In genomic region chr9:110648698-110649097, GRCh38 we compare ENCODE assay signal across 23 cellular contexts. TPM values are rescaled to one million over a fixed set of nuclear protein-coding genes. Genes with fewer than 3 reads are reported as not detected.
"Had no signal": no experiment of that assay in that cellular context is flagged by ENCODE, and none has a peak within 500 bp of the region (broad histone marks: within the 10 kb centered on the region; RNA-seq: fewer than 3 reads in every experiment).

No MANE protein-coding gene starts in this region.

- H3K36me3 ChIP-seq: ascending aorta, brain microvascular endothelial cell, thyroid gland, upper lobe of right lung had no signal

- H3K4me2 ChIP-seq: hepatocyte had no signal

- H3K27me3 ChIP-seq: ascending aorta, brain microvascular endothelial cell, hepatocyte, thyroid gland, upper lobe of right lung had no signal

- H3K4me1 ChIP-seq: upper lobe of right lung had no signal

- H3K4me3 ChIP-seq: ascending aorta, hepatocyte, thyroid gland, upper lobe of right lung had no signal

- H3K9me3 ChIP-seq: ascending aorta, thyroid gland, upper lobe of right lung had no signal

- DNase-seq: activated CD4-positive, alpha-beta T cell treated with anti-CD3 and anti-CD28 coated beads for 1 hour; activated CD4-positive, alpha-beta T cell treated with anti-CD3 and anti-CD28 coated beads, Interleukin-2, amount 50 U/mL, for 1 hour; activated gamma-delta T cell treated with Interleukin-2 at 50 U/mL for 16 hours; activated T-cell treated with anti-CD3 and anti-CD28 coated beads, Interleukin-2, amount 50 U/mL, for 1 hour; brain microvascular endothelial cell; central memory CD4-positive, alpha-beta T cell; effector memory CD8-positive, alpha-beta T cell; glutamatergic neuron; kidney glomerular epithelial cell; left ventricle myocardium superior; retina; stimulated activated CD4-positive, alpha-beta T cell treated with anti-CD3 and anti-CD28 coated beads, Interleukin-2, amount 100 ng/mL, for 48 hours; stimulated activated CD8-positive, alpha-beta memory T cell treated with anti-CD3 and anti-CD28 coated beads, Interleukin-4, amount 100 ng/mL, for 48 hours; stimulated activated naive CD4-positive, alpha-beta T cell; thyroid gland; upper lobe of right lung had no signal

- H3K79me2 ChIP-seq: hepatocyte had no signal

- H2AFZ ChIP-seq: hepatocyte had no signal

- ATAC-seq: effector memory CD8-positive, alpha-beta T cell; esophagus mucosa; left ventricle myocardium superior; upper lobe of right lung had no signal

- H3K27ac ChIP-seq: brain microvascular endothelial cell, hepatocyte, thyroid gland, upper lobe of right lung had no signal

RNA-seq across cellular contexts. Expression of gene MUSK, which starts 19.9 kb away (rescaled TPM):
- total RNA-seq: ascending aorta; dermis microvascular lymphatic vessel endothelial cell; endothelial cell of umbilical vein; mononuclear cell; T-helper 2 cell treated with Interferon-gamma antibody and Interleukin-4, amounts not matched to agents 100 ng/mL and 5 ng/mL, for 36 hours had no signal
- polyA plus RNA-seq: hepatocyte had no signal
